Comparison of ENCODE assay signal across 18 cellular contexts in genomic region chr1:84756455-84757082, GRCh38.
"Had no signal": no experiment of that assay in that cellular context is flagged by ENCODE, and none has a peak within 500 bp of the region (broad histone marks: within the 10 kb centered on the region; RNA-seq: fewer than 3 reads in every experiment).

No MANE protein-coding gene starts in this region.

- H3K4me2 ChIP-seq: smooth muscle cell had no signal

- H3K4me3 ChIP-seq: esophagus squamous epithelium, smooth muscle cell, transverse colon, vagina had no signal

- H3K27ac ChIP-seq: esophagus squamous epithelium, transverse colon, vagina had no signal

- H3K36me3 ChIP-seq: esophagus squamous epithelium, transverse colon, vagina had no signal

- H3K27ac Mint-ChIP-seq: activated naive CD8-positive, alpha-beta T cell treated with anti-CD3 and anti-CD28 coated beads, Interleukin-2, amount 10 ng/mL, durations not matched to agents 7 days and 5 days; memory B cell had no signal

- DNase-seq: activated CD4-positive, alpha-beta T cell treated with anti-CD3 and anti-CD28 coated beads for 1 hour; activated CD4-positive, alpha-beta T cell treated with anti-CD3 and anti-CD28 coated beads, Interleukin-2, amount 50 U/mL, for 4 hours; activated naive CD4-positive, alpha-beta T cell; activated naive CD8-positive, alpha-beta T cell treated with anti-CD3 and anti-CD28 coated beads, Interleukin-2, amount 10 ng/mL, durations not matched to agents 7 days and 5 days; activated T-cell treated with anti-CD3 and anti-CD28 coated beads for 4 hours; anterior cingulate cortex; cortex of kidney; effector CD4-positive, alpha-beta T cell; esophagus squamous epithelium; hypothalamus; kidney glomerular epithelial cell; left ventricle myocardium superior; naive thymus-derived CD8-positive, alpha-beta T cell; stimulated activated naive CD8-positive, alpha-beta T cell treated with anti-CD3 and anti-CD28 coated beads, Interleukin-15, Interleukin-2, amounts not matched to agents 100 U/mL and 50 U/mL, for 24 hours; transverse colon had no signal

- H3K9me3 ChIP-seq: esophagus squamous epithelium, transverse colon, vagina had no signal

- ATAC-seq: left ventricle myocardium superior; naive thymus-derived CD8-positive, alpha-beta T cell; stimulated activated naive CD8-positive, alpha-beta T cell treated with anti-CD3 and anti-CD28 coated beads, Interleukin-15, Interleukin-2, amounts not matched to agents 100 U/mL and 50 U/mL, for 24 hours had no signal

- H3K9me3 Mint-ChIP-seq: activated naive CD8-positive, alpha-beta T cell treated with anti-CD3 and anti-CD28 coated beads, Interleukin-2, amount 10 ng/mL, durations not matched to agents 7 days and 5 days; memory B cell; naive thymus-derived CD8-positive, alpha-beta T cell had no signal

- H3K4me3 Mint-ChIP-seq: activated naive CD8-positive, alpha-beta T cell treated with anti-CD3 and anti-CD28 coated beads, Interleukin-2, amount 10 ng/mL, durations not matched to agents 7 days and 5 days; memory B cell; naive thymus-derived CD8-positive, alpha-beta T cell had no signal

- H3K27me3 ChIP-seq: esophagus squamous epithelium, transverse colon, vagina had no signal

- H3K36me3 Mint-ChIP-seq: activated naive CD8-positive, alpha-beta T cell treated with anti-CD3 and anti-CD28 coated beads, Interleukin-2, amount 10 ng/mL, durations not matched to agents 7 days and 5 days; memory B cell had no signal
